ENCODE assay signal across 1 cellular context in the genomic region with DNA sequence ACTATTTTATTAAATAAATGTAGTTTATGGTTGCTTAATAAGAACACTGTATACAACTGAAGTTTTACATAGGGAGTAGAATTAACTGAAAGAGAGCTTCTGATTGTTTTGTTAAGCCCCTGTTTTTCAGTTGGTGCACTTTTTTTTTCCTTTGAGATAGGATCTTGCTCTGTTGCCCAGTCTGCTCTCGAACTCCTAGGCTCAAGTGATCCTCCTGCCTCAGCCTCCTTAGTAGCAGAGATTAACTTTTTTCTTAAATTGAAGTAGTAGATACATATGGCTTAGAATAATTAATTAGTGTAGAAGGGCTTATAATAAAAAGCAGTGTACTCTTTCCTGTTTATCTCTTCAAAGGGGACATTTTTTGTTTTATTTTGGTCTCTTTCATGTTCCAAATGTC.
TF ChIP-seq lines count a peak whose summit lies in the region.

No MANE protein-coding gene starts in this region.

TF ChIP-seq in K562, 482 proteins besides CTCF, POLR2A, EP300 and RAD21 (continued from another document):
- TF ChIP-seq, protein P1, sequence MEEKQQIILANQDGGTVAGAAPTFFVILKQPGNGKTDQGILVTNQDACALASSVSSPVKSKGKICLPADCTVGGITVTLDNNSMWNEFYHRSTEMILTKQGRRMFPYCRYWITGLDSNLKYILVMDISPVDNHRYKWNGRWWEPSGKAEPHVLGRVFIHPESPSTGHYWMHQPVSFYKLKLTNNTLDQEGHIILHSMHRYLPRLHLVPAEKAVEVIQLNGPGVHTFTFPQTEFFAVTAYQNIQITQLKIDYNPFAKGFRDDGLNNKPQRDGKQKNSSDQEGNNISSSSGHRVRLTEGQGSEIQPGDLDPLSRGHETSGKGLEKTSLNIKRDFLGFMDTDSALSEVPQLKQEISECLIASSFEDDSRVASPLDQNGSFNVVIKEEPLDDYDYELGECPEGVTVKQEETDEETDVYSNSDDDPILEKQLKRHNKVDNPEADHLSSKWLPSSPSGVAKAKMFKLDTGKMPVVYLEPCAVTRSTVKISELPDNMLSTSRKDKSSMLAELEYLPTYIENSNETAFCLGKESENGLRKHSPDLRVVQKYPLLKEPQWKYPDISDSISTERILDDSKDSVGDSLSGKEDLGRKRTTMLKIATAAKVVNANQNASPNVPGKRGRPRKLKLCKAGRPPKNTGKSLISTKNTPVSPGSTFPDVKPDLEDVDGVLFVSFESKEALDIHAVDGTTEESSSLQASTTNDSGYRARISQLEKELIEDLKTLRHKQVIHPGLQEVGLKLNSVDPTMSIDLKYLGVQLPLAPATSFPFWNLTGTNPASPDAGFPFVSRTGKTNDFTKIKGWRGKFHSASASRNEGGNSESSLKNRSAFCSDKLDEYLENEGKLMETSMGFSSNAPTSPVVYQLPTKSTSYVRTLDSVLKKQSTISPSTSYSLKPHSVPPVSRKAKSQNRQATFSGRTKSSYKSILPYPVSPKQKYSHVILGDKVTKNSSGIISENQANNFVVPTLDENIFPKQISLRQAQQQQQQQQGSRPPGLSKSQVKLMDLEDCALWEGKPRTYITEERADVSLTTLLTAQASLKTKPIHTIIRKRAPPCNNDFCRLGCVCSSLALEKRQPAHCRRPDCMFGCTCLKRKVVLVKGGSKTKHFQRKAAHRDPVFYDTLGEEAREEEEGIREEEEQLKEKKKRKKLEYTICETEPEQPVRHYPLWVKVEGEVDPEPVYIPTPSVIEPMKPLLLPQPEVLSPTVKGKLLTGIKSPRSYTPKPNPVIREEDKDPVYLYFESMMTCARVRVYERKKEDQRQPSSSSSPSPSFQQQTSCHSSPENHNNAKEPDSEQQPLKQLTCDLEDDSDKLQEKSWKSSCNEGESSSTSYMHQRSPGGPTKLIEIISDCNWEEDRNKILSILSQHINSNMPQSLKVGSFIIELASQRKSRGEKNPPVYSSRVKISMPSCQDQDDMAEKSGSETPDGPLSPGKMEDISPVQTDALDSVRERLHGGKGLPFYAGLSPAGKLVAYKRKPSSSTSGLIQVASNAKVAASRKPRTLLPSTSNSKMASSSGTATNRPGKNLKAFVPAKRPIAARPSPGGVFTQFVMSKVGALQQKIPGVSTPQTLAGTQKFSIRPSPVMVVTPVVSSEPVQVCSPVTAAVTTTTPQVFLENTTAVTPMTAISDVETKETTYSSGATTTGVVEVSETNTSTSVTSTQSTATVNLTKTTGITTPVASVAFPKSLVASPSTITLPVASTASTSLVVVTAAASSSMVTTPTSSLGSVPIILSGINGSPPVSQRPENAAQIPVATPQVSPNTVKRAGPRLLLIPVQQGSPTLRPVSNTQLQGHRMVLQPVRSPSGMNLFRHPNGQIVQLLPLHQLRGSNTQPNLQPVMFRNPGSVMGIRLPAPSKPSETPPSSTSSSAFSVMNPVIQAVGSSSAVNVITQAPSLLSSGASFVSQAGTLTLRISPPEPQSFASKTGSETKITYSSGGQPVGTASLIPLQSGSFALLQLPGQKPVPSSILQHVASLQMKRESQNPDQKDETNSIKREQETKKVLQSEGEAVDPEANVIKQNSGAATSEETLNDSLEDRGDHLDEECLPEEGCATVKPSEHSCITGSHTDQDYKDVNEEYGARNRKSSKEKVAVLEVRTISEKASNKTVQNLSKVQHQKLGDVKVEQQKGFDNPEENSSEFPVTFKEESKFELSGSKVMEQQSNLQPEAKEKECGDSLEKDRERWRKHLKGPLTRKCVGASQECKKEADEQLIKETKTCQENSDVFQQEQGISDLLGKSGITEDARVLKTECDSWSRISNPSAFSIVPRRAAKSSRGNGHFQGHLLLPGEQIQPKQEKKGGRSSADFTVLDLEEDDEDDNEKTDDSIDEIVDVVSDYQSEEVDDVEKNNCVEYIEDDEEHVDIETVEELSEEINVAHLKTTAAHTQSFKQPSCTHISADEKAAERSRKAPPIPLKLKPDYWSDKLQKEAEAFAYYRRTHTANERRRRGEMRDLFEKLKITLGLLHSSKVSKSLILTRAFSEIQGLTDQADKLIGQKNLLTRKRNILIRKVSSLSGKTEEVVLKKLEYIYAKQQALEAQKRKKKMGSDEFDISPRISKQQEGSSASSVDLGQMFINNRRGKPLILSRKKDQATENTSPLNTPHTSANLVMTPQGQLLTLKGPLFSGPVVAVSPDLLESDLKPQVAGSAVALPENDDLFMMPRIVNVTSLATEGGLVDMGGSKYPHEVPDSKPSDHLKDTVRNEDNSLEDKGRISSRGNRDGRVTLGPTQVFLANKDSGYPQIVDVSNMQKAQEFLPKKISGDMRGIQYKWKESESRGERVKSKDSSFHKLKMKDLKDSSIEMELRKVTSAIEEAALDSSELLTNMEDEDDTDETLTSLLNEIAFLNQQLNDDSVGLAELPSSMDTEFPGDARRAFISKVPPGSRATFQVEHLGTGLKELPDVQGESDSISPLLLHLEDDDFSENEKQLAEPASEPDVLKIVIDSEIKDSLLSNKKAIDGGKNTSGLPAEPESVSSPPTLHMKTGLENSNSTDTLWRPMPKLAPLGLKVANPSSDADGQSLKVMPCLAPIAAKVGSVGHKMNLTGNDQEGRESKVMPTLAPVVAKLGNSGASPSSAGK (IDR thresholded peaks at IDR 0.05): no peak
- TF ChIP-seq, protein P2, sequence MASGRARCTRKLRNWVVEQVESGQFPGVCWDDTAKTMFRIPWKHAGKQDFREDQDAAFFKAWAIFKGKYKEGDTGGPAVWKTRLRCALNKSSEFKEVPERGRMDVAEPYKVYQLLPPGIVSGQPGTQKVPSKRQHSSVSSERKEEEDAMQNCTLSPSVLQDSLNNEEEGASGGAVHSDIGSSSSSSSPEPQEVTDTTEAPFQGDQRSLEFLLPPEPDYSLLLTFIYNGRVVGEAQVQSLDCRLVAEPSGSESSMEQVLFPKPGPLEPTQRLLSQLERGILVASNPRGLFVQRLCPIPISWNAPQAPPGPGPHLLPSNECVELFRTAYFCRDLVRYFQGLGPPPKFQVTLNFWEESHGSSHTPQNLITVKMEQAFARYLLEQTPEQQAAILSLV (tag; IDR thresholded peaks at IDR 0.05): no peak
- TF ChIP-seq BCOR (IDR thresholded peaks at IDR 0.05) (peak; percentile 83), ZC3H8 (IDR thresholded peaks at IDR 0.05) (no peak), TAL1 (IDR thresholded peaks at IDR 0.05) (0 out of 2 replicates have a peak, but pooled peaks have one; percentile 3), PHB (CRISPR knock-in tag; IDR thresholded peaks at IDR 0.05) (no peak), FOSL1 (tag; conservative IDR thresholded peaks at IDR 0.05) (no peak), NFYB (IDR thresholded peaks at IDR 0.05; ENCODE audit: extremely low read depth, insufficient read length) (no peak), SREBF1 (IDR thresholded peaks at IDR 0.05; ENCODE audit: borderline replicate concordance, low read depth, low read length) (no peak), HIVEP1 (CRISPR knock-in tag; IDR thresholded peaks at IDR 0.05) (no peak), MEIS2 (IDR thresholded peaks at IDR 0.05; ENCODE audit: partially characterized antibody) (no peak), ZNF384 (IDR thresholded peaks at IDR 0.05; ENCODE audit: low read depth, low read length) (peak; percentile 40; the same call in 1 of the 2 replicates), HLTF (IDR thresholded peaks at IDR 0.05) (no peak), SMARCA5 (IDR thresholded peaks at IDR 0.05) (0 out of 2 replicates have a peak, but pooled peaks have one; percentile 42), ZNF224 (CRISPR knock-in tag; IDR thresholded peaks at IDR 0.05) (no peak), ELF2 (CRISPR knock-in tag; IDR thresholded peaks at IDR 0.05) (no peak), RCOR1 (IDR thresholded peaks at IDR 0.05; ENCODE audit: borderline replicate concordance in 1 of 2, low read depth in 2 of 2, low read length in 2 of 2) (0 out of 4 replicates have a peak, but pooled peaks of 1 of the 2 experiments have one; percentile 22), SAFB (IDR thresholded peaks at IDR 0.05; ENCODE audit: borderline replicate concordance, low read depth, low read length) (no peak), ZNF75A (CRISPR knock-in tag; IDR thresholded peaks at IDR 0.05) (no peak), BMI1 (IDR thresholded peaks at IDR 0.05; ENCODE audit: low read length) (no peak), BCL6 (CRISPR knock-in tag; IDR thresholded peaks at IDR 0.05) (no peak), CC2D1A (IDR thresholded peaks at IDR 0.05) (0 out of 2 replicates have a peak, but pooled peaks have one; percentile 20), PPARD (CRISPR knock-in tag; IDR thresholded peaks at IDR 0.05) (no peak), HDAC2 (IDR thresholded peaks at IDR 0.05) (peak; percentile 43; the same call in 1 of the 2 replicates), ELF4 (CRISPR knock-in tag; IDR thresholded peaks at IDR 0.05) (no peak), EZH2 (IDR thresholded peaks at IDR 0.05; ENCODE audit: borderline replicate concordance, low read depth, low read length) (no peak), NFATC3 (IDR thresholded peaks at IDR 0.05) (no peak), ZNF253 (CRISPR knock-in tag; conservative IDR thresholded peaks at IDR 0.05) (no peak), ZNF695 (CRISPR knock-in tag; IDR thresholded peaks at IDR 0.05) (no peak)
- TF ChIP-seq, protein P3, sequence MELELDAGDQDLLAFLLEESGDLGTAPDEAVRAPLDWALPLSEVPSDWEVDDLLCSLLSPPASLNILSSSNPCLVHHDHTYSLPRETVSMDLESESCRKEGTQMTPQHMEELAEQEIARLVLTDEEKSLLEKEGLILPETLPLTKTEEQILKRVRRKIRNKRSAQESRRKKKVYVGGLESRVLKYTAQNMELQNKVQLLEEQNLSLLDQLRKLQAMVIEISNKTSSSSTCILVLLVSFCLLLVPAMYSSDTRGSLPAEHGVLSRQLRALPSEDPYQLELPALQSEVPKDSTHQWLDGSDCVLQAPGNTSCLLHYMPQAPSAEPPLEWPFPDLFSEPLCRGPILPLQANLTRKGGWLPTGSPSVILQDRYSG (tag; conservative IDR thresholded peaks at IDR 0.05; ENCODE audit: low read depth): no peak
- TF ChIP-seq, protein P4, sequence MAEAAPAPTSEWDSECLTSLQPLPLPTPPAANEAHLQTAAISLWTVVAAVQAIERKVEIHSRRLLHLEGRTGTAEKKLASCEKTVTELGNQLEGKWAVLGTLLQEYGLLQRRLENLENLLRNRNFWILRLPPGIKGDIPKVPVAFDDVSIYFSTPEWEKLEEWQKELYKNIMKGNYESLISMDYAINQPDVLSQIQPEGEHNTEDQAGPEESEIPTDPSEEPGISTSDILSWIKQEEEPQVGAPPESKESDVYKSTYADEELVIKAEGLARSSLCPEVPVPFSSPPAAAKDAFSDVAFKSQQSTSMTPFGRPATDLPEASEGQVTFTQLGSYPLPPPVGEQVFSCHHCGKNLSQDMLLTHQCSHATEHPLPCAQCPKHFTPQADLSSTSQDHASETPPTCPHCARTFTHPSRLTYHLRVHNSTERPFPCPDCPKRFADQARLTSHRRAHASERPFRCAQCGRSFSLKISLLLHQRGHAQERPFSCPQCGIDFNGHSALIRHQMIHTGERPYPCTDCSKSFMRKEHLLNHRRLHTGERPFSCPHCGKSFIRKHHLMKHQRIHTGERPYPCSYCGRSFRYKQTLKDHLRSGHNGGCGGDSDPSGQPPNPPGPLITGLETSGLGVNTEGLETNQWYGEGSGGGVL (CRISPR knock-in tag; IDR thresholded peaks at IDR 0.05): no peak
- TF ChIP-seq, protein P5, sequence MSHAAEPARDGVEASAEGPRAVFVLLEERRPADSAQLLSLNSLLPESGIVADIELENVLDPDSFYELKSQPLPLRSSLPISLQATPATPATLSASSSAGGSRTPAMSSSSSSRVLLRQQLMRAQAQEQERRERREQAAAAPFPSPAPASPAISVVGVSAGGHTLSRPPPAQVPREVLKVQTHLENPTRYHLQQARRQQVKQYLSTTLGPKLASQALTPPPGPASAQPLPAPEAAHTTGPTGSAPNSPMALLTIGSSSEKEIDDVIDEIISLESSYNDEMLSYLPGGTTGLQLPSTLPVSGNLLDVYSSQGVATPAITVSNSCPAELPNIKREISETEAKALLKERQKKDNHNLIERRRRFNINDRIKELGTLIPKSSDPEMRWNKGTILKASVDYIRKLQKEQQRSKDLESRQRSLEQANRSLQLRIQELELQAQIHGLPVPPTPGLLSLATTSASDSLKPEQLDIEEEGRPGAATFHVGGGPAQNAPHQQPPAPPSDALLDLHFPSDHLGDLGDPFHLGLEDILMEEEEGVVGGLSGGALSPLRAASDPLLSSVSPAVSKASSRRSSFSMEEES (CRISPR knock-in tag; IDR thresholded peaks at IDR 0.05): no peak
- TF ChIP-seq, protein P6, sequence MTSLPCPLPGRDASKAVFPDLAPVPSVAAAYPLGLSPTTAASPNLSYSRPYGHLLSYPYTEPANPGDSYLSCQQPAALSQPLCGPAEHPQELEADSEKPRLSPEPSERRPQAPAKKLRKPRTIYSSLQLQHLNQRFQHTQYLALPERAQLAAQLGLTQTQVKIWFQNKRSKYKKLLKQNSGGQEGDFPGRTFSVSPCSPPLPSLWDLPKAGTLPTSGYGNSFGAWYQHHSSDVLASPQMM (CRISPR knock-in tag; IDR thresholded peaks at IDR 0.05): no peak
- TF ChIP-seq, protein P7, sequence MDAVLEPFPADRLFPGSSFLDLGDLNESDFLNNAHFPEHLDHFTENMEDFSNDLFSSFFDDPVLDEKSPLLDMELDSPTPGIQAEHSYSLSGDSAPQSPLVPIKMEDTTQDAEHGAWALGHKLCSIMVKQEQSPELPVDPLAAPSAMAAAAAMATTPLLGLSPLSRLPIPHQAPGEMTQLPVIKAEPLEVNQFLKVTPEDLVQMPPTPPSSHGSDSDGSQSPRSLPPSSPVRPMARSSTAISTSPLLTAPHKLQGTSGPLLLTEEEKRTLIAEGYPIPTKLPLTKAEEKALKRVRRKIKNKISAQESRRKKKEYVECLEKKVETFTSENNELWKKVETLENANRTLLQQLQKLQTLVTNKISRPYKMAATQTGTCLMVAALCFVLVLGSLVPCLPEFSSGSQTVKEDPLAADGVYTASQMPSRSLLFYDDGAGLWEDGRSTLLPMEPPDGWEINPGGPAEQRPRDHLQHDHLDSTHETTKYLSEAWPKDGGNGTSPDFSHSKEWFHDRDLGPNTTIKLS (IDR thresholded peaks at IDR 0.05; ENCODE audit: borderline replicate concordance, low read depth): no peak
- TF ChIP-seq, protein P8, sequence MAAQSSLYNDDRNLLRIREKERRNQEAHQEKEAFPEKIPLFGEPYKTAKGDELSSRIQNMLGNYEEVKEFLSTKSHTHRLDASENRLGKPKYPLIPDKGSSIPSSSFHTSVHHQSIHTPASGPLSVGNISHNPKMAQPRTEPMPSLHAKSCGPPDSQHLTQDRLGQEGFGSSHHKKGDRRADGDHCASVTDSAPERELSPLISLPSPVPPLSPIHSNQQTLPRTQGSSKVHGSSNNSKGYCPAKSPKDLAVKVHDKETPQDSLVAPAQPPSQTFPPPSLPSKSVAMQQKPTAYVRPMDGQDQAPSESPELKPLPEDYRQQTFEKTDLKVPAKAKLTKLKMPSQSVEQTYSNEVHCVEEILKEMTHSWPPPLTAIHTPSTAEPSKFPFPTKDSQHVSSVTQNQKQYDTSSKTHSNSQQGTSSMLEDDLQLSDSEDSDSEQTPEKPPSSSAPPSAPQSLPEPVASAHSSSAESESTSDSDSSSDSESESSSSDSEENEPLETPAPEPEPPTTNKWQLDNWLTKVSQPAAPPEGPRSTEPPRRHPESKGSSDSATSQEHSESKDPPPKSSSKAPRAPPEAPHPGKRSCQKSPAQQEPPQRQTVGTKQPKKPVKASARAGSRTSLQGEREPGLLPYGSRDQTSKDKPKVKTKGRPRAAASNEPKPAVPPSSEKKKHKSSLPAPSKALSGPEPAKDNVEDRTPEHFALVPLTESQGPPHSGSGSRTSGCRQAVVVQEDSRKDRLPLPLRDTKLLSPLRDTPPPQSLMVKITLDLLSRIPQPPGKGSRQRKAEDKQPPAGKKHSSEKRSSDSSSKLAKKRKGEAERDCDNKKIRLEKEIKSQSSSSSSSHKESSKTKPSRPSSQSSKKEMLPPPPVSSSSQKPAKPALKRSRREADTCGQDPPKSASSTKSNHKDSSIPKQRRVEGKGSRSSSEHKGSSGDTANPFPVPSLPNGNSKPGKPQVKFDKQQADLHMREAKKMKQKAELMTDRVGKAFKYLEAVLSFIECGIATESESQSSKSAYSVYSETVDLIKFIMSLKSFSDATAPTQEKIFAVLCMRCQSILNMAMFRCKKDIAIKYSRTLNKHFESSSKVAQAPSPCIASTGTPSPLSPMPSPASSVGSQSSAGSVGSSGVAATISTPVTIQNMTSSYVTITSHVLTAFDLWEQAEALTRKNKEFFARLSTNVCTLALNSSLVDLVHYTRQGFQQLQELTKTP (IDR thresholded peaks at IDR 0.05; ENCODE audit: low read depth in 1 of 2, partially characterized antibody in 2 of 2): no peak
